ENCODE assay signal across 8 cellular contexts in genomic region chr19:36916991-36917390, GRCh38. TPM values are rescaled to one million over a fixed set of nuclear protein-coding genes. Genes with fewer than 3 reads are reported as not detected.
DNase-seq lines count a peak whose midpoint lies in the region; FAIRE-seq and TF ChIP-seq lines count a peak whose summit lies in the region.

No MANE protein-coding gene starts in this region.

- POLR2A ChIA-PET in Caco-2 (lab: Charles Lee): no interaction called here

- intact Hi-C loops in Caco-2 (cut with micrococcal nuclease; ENCODE audit: unreplicated experiment): no loop called here
- intact Hi-C loops in dendritic cell treated with granulocyte-macrophage colony-stimulating factor and Interleukin-4, amounts not matched to agents 40 ng/mL and 50 ng/mL, for 4 days (cut with micrococcal nuclease): loop anchor here (1.0 to 5.0 kb wide), 3 partner anchors 67 to 160 kb away; partner anchors contain the start of genes ZNF345, ZNF420 and ZNF790

- CTCF ChIA-PET in Caco-2 (lab: Charles Lee): no interaction called here

- no peak for FAIRE-seq in D721Med (lab: Jason Lieb, UNC)

- no peaks in the 10 kb centered on the region for H3K27me3 ChIP-seq in Caco-2 (replicated peaks; ENCODE audit: control insufficient read depth, insufficient read depth, low read length)
- H3K27me3 ChIP-seq in mononuclear cell (ENCODE audit: insufficient read depth, low read length): no peaks in the 10 kb centered on the region

- H3K4me1 Mint-ChIP-seq in Caco-2 (ENCODE audit: low read depth, unreplicated experiment): no peaks in the 10 kb centered on the region
- H3K4me1 Mint-ChIP-seq in dendritic cell treated with granulocyte-macrophage colony-stimulating factor and Interleukin-4, amounts not matched to agents 40 ng/mL and 50 ng/mL, for 4 days (ENCODE audit: low read depth): peaks cover 22% of the 10 kb centered on the region

- H3K4me1 ChIP-seq in Caco-2 (no peaks in the 10 kb centered on the region), mononuclear cell (ENCODE audit: insufficient read depth, low read length) (peaks cover 12% of the 10 kb centered on the region)

- peak overlapping the region; percentile 69 for H3K4me3 Mint-ChIP-seq in Caco-2 (ENCODE audit: unreplicated experiment)
- H3K4me3 Mint-ChIP-seq in dendritic cell treated with granulocyte-macrophage colony-stimulating factor and Interleukin-4, amounts not matched to agents 40 ng/mL and 50 ng/mL, for 4 days: peak overlapping the region; percentile 84

- BruUV-seq in Caco-2 (replicated peaks; lab: Mats Ljungman, UMichigan): no TSS peak

- no peak for DNase-seq in Caco-2
- DNase-seq in LNCaP clone FGC (ENCODE audit: low read depth): peak; percentile 45
- no peak for DNase-seq in D721Med (ENCODE audit: insufficient read length, low spot score)
- no peak for DNase-seq in activated CD4-positive, CD25-positive, alpha-beta regulatory T cell treated with anti-CD3 and anti-CD28 coated beads, Interleukin-2, amount 50 U/mL, for 72 hours
- no peak for DNase-seq in MV-4-11 (lab: John Stamatoyannopoulos, UW)
- DNase-seq in COLO829 (ENCODE audit: low spot score): no peak

- no peaks in the 10 kb centered on the region for H3K27me3 Mint-ChIP-seq in Caco-2 (ENCODE audit: insufficient read depth, unreplicated experiment)
- H3K27me3 Mint-ChIP-seq in dendritic cell treated with granulocyte-macrophage colony-stimulating factor and Interleukin-4, amounts not matched to agents 40 ng/mL and 50 ng/mL, for 4 days: no peaks in the 10 kb centered on the region

- no peak overlapping the region for H3K27ac Mint-ChIP-seq in Caco-2 (ENCODE audit: unreplicated experiment)
- peak overlapping the region; percentile 94 for H3K27ac Mint-ChIP-seq in dendritic cell treated with granulocyte-macrophage colony-stimulating factor and Interleukin-4, amounts not matched to agents 40 ng/mL and 50 ng/mL, for 4 days

- H3K4me3 ChIP-seq in Caco-2 (ENCODE audit: low read depth, low read length) (no peak overlapping the region), LNCaP clone FGC (ENCODE audit: low read depth, low read length) (peak overlapping the region; percentile 75), mononuclear cell (ENCODE audit: low read length) (peak overlapping the region; percentile 52)

- TF ChIP-seq CTCF in Caco-2 (IDR thresholded peaks at IDR 0.05; ENCODE audit: insufficient read depth in 1 of 2, low read depth in 1 of 2, low read length in 1 of 2, severe bottlenecking in 1 of 2, unreplicated experiment in 1 of 2): no peak
- no peak for TF ChIP-seq CTCF in LNCaP clone FGC (IDR thresholded peaks at IDR 0.05; ENCODE audit: control insufficient read depth, extremely low read depth, insufficient read depth)
- no peak for TF ChIP-seq CTCF in D721Med (IDR thresholded peaks at IDR 0.05; ENCODE audit: insufficient read depth, missing control alignments)

- H3K36me3 Mint-ChIP-seq in Caco-2 (ENCODE audit: insufficient read depth, unreplicated experiment): peaks cover 6% of the 10 kb centered on the region
- H3K36me3 Mint-ChIP-seq in dendritic cell treated with granulocyte-macrophage colony-stimulating factor and Interleukin-4, amounts not matched to agents 40 ng/mL and 50 ng/mL, for 4 days (ENCODE audit: low read depth): peaks cover 66% of the 10 kb centered on the region

- peaks cover 47% of the 10 kb centered on the region for H3K9me3 Mint-ChIP-seq in Caco-2 (ENCODE audit: unreplicated experiment)
- peaks cover 62% of the 10 kb centered on the region for H3K9me3 Mint-ChIP-seq in dendritic cell treated with granulocyte-macrophage colony-stimulating factor and Interleukin-4, amounts not matched to agents 40 ng/mL and 50 ng/mL, for 4 days

- H3K9me3 ChIP-seq in Caco-2 (peaks cover 29% of the 10 kb centered on the region), mononuclear cell (ENCODE audit: low read depth, low read length) (peaks cover 5% of the 10 kb centered on the region)

- no peaks in the 10 kb centered on the region for H3K36me3 ChIP-seq in Caco-2 (ENCODE audit: control insufficient read depth, insufficient read depth, low read length)

RNA-seq across cellular contexts. Expression of gene ZNF568, which starts 0.9 kb away (rescaled TPM):
- total RNA-seq in Caco-2 (2022): not detected in 2 replicates
- total RNA-seq in mononuclear cell: 4.3 TPM

RNA-seq across cellular contexts. Expression of gene ZNF829, which starts 0.9 kb away (rescaled TPM):
- total RNA-seq in Caco-2 (2022): not detected in 2 replicates
- total RNA-seq in mononuclear cell: 3.9 TPM
